1 cellular context compared by ENCODE assay signal in the genomic region with DNA sequence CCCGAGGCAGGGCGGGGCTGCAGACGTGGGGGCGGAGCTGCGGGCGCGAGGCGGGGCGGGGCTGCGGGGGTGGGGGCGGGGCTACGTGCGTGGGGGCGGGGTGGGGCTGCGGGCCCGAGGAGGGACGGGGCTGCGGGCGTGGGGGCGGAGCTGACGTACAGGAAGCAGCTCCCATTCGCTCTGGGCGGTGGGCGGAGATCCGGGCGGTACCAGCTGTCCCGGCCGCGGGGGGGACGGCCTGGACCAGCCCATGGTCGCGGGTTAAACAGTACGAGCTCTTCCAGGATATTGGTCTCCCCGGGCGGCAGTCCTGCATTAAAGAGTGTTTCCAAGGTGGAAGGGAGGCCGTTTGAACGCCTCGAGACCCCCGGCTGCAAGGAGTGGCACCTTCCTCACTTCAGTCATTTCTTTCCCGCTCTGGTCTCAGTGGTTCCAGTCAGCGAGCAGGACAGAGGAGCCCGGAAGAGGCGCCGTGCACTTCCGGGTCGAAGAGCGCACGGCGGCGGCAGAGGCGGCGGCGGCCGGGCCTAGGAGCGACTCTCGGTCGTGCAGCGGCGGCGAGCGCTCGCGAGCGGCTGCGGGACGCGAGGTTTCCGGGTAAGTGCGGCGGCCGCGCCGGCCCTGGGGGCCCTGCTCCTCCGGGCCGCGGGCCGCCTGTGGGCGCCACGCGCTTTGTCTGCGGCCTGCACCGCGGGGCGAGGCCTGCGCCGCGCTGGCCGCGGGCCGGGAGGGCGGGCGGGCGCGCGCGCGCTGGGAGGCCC.
TF ChIP-seq lines count a peak whose summit lies in the region.

A gene with protein sequence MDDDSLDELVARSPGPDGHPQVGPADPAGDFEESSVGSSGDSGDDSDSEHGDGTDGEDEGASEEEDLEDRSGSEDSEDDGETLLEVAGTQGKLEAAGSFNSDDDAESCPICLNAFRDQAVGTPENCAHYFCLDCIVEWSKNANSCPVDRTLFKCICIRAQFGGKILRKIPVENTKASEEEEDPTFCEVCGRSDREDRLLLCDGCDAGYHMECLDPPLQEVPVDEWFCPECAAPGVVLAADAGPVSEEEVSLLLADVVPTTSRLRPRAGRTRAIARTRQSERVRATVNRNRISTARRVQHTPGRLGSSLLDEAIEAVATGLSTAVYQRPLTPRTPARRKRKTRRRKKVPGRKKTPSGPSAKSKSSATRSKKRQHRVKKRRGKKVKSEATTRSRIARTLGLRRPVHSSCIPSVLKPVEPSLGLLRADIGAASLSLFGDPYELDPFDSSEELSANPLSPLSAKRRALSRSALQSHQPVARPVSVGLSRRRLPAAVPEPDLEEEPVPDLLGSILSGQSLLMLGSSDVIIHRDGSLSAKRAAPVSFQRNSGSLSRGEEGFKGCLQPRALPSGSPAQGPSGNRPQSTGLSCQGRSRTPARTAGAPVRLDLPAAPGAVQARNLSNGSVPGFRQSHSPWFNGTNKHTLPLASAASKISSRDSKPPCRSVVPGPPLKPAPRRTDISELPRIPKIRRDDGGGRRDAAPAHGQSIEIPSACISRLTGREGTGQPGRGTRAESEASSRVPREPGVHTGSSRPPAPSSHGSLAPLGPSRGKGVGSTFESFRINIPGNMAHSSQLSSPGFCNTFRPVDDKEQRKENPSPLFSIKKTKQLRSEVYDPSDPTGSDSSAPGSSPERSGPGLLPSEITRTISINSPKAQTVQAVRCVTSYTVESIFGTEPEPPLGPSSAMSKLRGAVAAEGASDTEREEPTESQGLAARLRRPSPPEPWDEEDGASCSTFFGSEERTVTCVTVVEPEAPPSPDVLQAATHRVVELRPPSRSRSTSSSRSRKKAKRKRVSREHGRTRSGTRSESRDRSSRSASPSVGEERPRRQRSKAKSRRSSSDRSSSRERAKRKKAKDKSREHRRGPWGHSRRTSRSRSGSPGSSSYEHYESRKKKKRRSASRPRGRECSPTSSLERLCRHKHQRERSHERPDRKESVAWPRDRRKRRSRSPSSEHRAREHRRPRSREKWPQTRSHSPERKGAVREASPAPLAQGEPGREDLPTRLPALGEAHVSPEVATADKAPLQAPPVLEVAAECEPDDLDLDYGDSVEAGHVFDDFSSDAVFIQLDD (N-terminal part only) (plus strand): TSS at position 475 of the 761 bp plus-strand sequence. CDS start 5,043 bp downstream, outside the sequence.

TF ChIP-seq in K562, 482 proteins besides CTCF, POLR2A, EP300 and RAD21 (continued from another document and continues in another):
- TF ChIP-seq PHF8 (IDR thresholded peaks at IDR 0.05; ENCODE audit: borderline replicate concordance, low read length) = peak; percentile 80; the same call in 1 of the 2 replicates
- TF ChIP-seq CBFA2T2 (conservative IDR thresholded peaks at IDR 0.05) = no peak
- TF ChIP-seq EP400 (IDR thresholded peaks at IDR 0.05) = peak; percentile 90
- TF ChIP-seq ARNT (IDR thresholded peaks at IDR 0.05) = no peak
- TF ChIP-seq ZNF124 (CRISPR knock-in tag; IDR thresholded peaks at IDR 0.05) = no peak
- no peak for TF ChIP-seq ZNF696 (CRISPR knock-in tag; conservative IDR thresholded peaks at IDR 0.05)
- 0 out of 2 replicates have a peak, but pooled peaks have one; percentile 34 for TF ChIP-seq SOX6 (IDR thresholded peaks at IDR 0.05)
- TF ChIP-seq NFYB (IDR thresholded peaks at IDR 0.05; ENCODE audit: extremely low read depth, insufficient read length) = peak; percentile 10
- TF ChIP-seq ZNF311 (CRISPR knock-in tag; IDR thresholded peaks at IDR 0.05) = no peak
- no peak for TF ChIP-seq SREBF2 (CRISPR knock-in tag; IDR thresholded peaks at IDR 0.05)
- no peak for TF ChIP-seq HLTF (IDR thresholded peaks at IDR 0.05)
- peak in 1 of 2 experiments; percentile 37; a peak in 2 of 4 replicates for TF ChIP-seq TBL1XR1 (IDR thresholded peaks at IDR 0.05; ENCODE audit: low read length in 2 of 2)
- TF ChIP-seq, protein P1, sequence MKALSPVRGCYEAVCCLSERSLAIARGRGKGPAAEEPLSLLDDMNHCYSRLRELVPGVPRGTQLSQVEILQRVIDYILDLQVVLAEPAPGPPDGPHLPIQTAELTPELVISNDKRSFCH (CRISPR knock-in tag; IDR thresholded peaks at IDR 0.05) = no peak
- TF ChIP-seq, protein P1 (tag; IDR thresholded peaks at IDR 0.05) = peak; percentile 51; the same call in 1 of the 2 replicates
- TF ChIP-seq MIER1 (IDR thresholded peaks at IDR 0.05; ENCODE audit: low read depth) = no peak
- TF ChIP-seq ZSCAN29 (IDR thresholded peaks at IDR 0.05) = no peak
- TF ChIP-seq, protein P2, sequence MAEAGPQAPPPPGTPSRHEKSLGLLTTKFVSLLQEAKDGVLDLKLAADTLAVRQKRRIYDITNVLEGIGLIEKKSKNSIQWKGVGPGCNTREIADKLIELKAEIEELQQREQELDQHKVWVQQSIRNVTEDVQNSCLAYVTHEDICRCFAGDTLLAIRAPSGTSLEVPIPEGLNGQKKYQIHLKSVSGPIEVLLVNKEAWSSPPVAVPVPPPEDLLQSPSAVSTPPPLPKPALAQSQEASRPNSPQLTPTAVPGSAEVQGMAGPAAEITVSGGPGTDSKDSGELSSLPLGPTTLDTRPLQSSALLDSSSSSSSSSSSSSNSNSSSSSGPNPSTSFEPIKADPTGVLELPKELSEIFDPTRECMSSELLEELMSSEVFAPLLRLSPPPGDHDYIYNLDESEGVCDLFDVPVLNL (CRISPR knock-in tag; IDR thresholded peaks at IDR 0.05; ENCODE audit: low read depth) = no peak
- peak; percentile 33 to 45; a peak in 2 of 4 replicates for TF ChIP-seq SIX5 (IDR thresholded peaks at IDR 0.05; ENCODE audit: borderline replicate concordance in 1 of 2, insufficient read depth in 1 of 2, low read depth in 1 of 2, low read length in 2 of 2)
- TF ChIP-seq PHF20 (IDR thresholded peaks at IDR 0.05; ENCODE audit: partially characterized antibody) = peak; percentile 85
- peak; percentile 43 to 49 for TF ChIP-seq MAZ (CRISPR knock-in tag; conservative IDR thresholded peaks at IDR 0.05 in 1 of 2, IDR thresholded peaks at IDR 0.05 in 1 of 2)
- TF ChIP-seq GABPB1 (CRISPR knock-in tag; IDR thresholded peaks at IDR 0.05) = peak; percentile 95
- TF ChIP-seq, protein P3, sequence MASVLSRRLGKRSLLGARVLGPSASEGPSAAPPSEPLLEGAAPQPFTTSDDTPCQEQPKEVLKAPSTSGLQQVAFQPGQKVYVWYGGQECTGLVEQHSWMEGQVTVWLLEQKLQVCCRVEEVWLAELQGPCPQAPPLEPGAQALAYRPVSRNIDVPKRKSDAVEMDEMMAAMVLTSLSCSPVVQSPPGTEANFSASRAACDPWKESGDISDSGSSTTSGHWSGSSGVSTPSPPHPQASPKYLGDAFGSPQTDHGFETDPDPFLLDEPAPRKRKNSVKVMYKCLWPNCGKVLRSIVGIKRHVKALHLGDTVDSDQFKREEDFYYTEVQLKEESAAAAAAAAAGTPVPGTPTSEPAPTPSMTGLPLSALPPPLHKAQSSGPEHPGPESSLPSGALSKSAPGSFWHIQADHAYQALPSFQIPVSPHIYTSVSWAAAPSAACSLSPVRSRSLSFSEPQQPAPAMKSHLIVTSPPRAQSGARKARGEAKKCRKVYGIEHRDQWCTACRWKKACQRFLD (CRISPR knock-in tag; IDR thresholded peaks at IDR 0.05) = 0 out of 2 replicates have a peak, but pooled peaks have one; percentile 36
- peak; percentile 45; the same call in 1 of the 2 replicates for TF ChIP-seq RNF2 (IDR thresholded peaks at IDR 0.05)
- TF ChIP-seq POLR3A (IDR thresholded peaks at IDR 0.05; ENCODE audit: borderline replicate concordance, extremely low read depth, insufficient read depth, insufficient read length) = no peak
- 0 out of 2 replicates have a peak, but pooled peaks have one; percentile 53 for TF ChIP-seq ZBTB1 (CRISPR knock-in tag; IDR thresholded peaks at IDR 0.05; ENCODE audit: borderline replicate concordance, low read depth)
- TF ChIP-seq, protein P4, sequence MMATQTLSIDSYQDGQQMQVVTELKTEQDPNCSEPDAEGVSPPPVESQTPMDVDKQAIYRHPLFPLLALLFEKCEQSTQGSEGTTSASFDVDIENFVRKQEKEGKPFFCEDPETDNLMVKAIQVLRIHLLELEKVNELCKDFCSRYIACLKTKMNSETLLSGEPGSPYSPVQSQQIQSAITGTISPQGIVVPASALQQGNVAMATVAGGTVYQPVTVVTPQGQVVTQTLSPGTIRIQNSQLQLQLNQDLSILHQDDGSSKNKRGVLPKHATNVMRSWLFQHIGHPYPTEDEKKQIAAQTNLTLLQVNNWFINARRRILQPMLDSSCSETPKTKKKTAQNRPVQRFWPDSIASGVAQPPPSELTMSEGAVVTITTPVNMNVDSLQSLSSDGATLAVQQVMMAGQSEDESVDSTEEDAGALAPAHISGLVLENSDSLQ (IDR thresholded peaks at IDR 0.05) = peak; percentile 66
- TF ChIP-seq, protein P5, sequence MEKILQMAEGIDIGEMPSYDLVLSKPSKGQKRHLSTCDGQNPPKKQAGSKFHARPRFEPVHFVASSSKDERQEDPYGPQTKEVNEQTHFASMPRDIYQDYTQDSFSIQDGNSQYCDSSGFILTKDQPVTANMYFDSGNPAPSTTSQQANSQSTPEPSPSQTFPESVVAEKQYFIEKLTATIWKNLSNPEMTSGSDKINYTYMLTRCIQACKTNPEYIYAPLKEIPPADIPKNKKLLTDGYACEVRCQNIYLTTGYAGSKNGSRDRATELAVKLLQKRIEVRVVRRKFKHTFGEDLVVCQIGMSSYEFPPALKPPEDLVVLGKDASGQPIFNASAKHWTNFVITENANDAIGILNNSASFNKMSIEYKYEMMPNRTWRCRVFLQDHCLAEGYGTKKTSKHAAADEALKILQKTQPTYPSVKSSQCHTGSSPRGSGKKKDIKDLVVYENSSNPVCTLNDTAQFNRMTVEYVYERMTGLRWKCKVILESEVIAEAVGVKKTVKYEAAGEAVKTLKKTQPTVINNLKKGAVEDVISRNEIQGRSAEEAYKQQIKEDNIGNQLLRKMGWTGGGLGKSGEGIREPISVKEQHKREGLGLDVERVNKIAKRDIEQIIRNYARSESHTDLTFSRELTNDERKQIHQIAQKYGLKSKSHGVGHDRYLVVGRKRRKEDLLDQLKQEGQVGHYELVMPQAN (IDR thresholded peaks at IDR 0.05; ENCODE audit: borderline replicate concordance) = peak; percentile 48; the same call in 1 of the 2 replicates
- no peak for TF ChIP-seq ZNF584 (CRISPR knock-in tag; IDR thresholded peaks at IDR 0.05; ENCODE audit: low read depth)
- no peak for TF ChIP-seq ZNF77 (CRISPR knock-in tag; IDR thresholded peaks at IDR 0.05)
- TF ChIP-seq NEUROD1 (IDR thresholded peaks at IDR 0.05; ENCODE audit: borderline replicate concordance, low read depth, low read length, partially characterized antibody) = peak; percentile 55
- no peak for TF ChIP-seq CEBPG (CRISPR knock-in tag; IDR thresholded peaks at IDR 0.05)
- TF ChIP-seq CEBPG (tag; conservative IDR thresholded peaks at IDR 0.05 in 1 of 2, IDR thresholded peaks at IDR 0.05 in 1 of 2) = no peak
- TF ChIP-seq MBD2 (IDR thresholded peaks at IDR 0.05; ENCODE audit: borderline replicate concordance, low read depth) = peak; percentile 97
- TF ChIP-seq TBP (optimal IDR thresholded peaks at IDR 0.05; ENCODE audit: low read depth, low read length) = peak; percentile 97
- TF ChIP-seq, protein P6, sequence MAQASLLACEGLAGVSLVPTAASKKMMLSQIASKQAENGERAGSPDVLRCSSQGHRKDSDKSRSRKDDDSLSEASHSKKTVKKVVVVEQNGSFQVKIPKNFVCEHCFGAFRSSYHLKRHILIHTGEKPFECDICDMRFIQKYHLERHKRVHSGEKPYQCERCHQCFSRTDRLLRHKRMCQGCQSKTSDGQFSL (CRISPR knock-in tag; IDR thresholded peaks at IDR 0.05) = no peak
- TF ChIP-seq, protein P6 (tag; IDR thresholded peaks at IDR 0.05) = no peak
- no peak for TF ChIP-seq CREB1 (IDR thresholded peaks at IDR 0.05)
- TF ChIP-seq CREB1 (CRISPR knock-in tag; IDR thresholded peaks at IDR 0.05) = no peak
- no peak for TF ChIP-seq ZC3H11A (IDR thresholded peaks at IDR 0.05; ENCODE audit: low read depth, low read length)
- TF ChIP-seq, protein P7, sequence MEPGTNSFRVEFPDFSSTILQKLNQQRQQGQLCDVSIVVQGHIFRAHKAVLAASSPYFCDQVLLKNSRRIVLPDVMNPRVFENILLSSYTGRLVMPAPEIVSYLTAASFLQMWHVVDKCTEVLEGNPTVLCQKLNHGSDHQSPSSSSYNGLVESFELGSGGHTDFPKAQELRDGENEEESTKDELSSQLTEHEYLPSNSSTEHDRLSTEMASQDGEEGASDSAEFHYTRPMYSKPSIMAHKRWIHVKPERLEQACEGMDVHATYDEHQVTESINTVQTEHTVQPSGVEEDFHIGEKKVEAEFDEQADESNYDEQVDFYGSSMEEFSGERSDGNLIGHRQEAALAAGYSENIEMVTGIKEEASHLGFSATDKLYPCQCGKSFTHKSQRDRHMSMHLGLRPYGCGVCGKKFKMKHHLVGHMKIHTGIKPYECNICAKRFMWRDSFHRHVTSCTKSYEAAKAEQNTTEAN (CRISPR knock-in tag; IDR thresholded peaks at IDR 0.05) = no peak
- TF ChIP-seq ETS2 (tag; IDR thresholded peaks at IDR 0.05; ENCODE audit: borderline replicate concordance, poor library complexity, severe bottlenecking) = no peak
- TF ChIP-seq, protein P8, sequence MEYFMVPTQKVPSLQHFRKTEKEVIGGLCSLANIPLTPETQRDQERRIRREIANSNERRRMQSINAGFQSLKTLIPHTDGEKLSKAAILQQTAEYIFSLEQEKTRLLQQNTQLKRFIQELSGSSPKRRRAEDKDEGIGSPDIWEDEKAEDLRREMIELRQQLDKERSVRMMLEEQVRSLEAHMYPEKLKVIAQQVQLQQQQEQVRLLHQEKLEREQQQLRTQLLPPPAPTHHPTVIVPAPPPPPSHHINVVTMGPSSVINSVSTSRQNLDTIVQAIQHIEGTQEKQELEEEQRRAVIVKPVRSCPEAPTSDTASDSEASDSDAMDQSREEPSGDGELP (CRISPR knock-in tag; IDR thresholded peaks at IDR 0.05; ENCODE audit: borderline replicate concordance) = peak; percentile 83
- no peak for TF ChIP-seq HDAC8 (tag; IDR thresholded peaks at IDR 0.05)
- peak; percentile 73 for TF ChIP-seq ZFX (CRISPR knock-in tag; IDR thresholded peaks at IDR 0.05)
- TF ChIP-seq JUN (IDR thresholded peaks at IDR 0.05; ENCODE audit: borderline replicate concordance, low read depth, low read length) = peak; percentile 30; the same call in 1 of the 2 replicates
- no peak for TF ChIP-seq JUN (CRISPR knock-in tag; IDR thresholded peaks at IDR 0.05; ENCODE audit: borderline replicate concordance)
- TF ChIP-seq EGR1 (conservative IDR thresholded peaks at IDR 0.05) = peak; percentile 53
